26 cellular contexts compared by ENCODE assay signal in the genomic region with DNA sequence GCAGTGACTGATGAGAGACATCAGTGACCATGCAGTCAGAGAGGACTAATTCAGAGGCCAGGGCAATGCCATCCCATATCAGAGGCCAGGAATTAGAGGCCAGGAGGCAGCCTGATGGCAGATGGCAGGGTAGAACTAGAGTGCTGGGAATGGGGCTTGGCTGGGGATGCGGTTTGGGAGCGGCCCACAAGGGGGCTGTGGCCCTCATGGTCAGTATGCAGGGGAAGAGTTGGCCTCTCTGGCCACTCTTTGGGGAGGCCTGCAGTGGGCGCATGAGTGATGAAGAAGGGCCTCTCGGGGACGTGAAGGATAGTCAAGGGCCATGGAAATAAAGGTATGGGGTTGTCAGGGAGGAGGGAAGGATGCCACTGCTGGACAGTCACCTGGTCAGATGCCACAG.
"Had no signal": no experiment of that assay in that cellular context is flagged by ENCODE, and none has a peak within 500 bp of the region (broad histone marks: within the 10 kb centered on the region; RNA-seq: fewer than 3 reads in every experiment).

No MANE protein-coding gene starts in this region.

- H3K4me1 Mint-ChIP-seq: activated naive CD4-positive, alpha-beta T cell treated with anti-CD3 and anti-CD28 coated beads, Interleukin-2, amount 10 ng/mL, durations not matched to agents 7 days and 5 days had no signal

- DNase-seq: activated CD4-positive, alpha-beta T cell treated with anti-CD3 and anti-CD28 coated beads for 1 hour; activated CD4-positive, alpha-beta T cell treated with anti-CD3 and anti-CD28 coated beads, Interleukin-2, amount 50 U/mL, for 4 hours; activated CD8-positive, alpha-beta memory T cell treated with anti-CD3 and anti-CD28 coated beads for 24 hours; activated CD8-positive, alpha-beta memory T cell treated with anti-CD3 and anti-CD28 coated beads, Interleukin-2, amount 50 U/mL, for 48 hours; activated naive CD4-positive, alpha-beta T cell treated with anti-CD3 and anti-CD28 coated beads, Interleukin-2, amount 10 ng/mL, durations not matched to agents 7 days and 5 days; activated T-cell treated with anti-CD3 and anti-CD28 coated beads, Interleukin-2, amount 50 U/mL, for 4 hours; amygdala; dermis blood vessel endothelial cell; effector memory CD4-positive, alpha-beta T cell; glutamatergic neuron; hippocampal formation; left cardiac atrium; nucleus accumbens; right cardiac atrium; stimulated activated CD4-positive, alpha-beta T cell treated with anti-CD3 and anti-CD28 coated beads, Interleukin-12 subunit alpha, Interleukin-12 subunit beta, amount 100 ng/mL, for 4 hours; stimulated activated CD4-positive, alpha-beta T cell treated with anti-CD3 and anti-CD28 coated beads, Interleukin-4, amount 100 ng/mL, for 4 hours; substantia nigra; T-helper 1 cell; thyroid gland; WERI-Rb-1 had no signal

- H3K27me3 Mint-ChIP-seq: activated naive CD4-positive, alpha-beta T cell treated with anti-CD3 and anti-CD28 coated beads, Interleukin-2, amount 10 ng/mL, durations not matched to agents 7 days and 5 days; memory B cell; stimulated activated naive CD8-positive, alpha-beta T cell treated with anti-CD3 and anti-CD28 coated beads, Interleukin-15, Interleukin-2, amounts not matched to agents 100 ng/mL and 50 ng/mL, for 24 hours had no signal

- H2AFZ ChIP-seq: parathyroid adenoma had no signal

- H3K9ac ChIP-seq: parathyroid adenoma had no signal

- H3K27me3 ChIP-seq: thyroid gland had no signal

- H3K27ac Mint-ChIP-seq: activated naive CD4-positive, alpha-beta T cell treated with anti-CD3 and anti-CD28 coated beads, Interleukin-2, amount 10 ng/mL, durations not matched to agents 7 days and 5 days; activated T-helper 2 cell treated with anti-CD3 and anti-CD28 coated beads, Interferon-gamma antibody, Interleukin-2, Interleukin-4, amounts not matched to agents 10 μg/mL and 5 μg/mL and 100 μg/mL, durations not matched to agents 14 hours and 24 hours and 36 hours; memory B cell; stimulated activated naive CD8-positive, alpha-beta T cell treated with anti-CD3 and anti-CD28 coated beads, Interleukin-15, Interleukin-2, amounts not matched to agents 100 ng/mL and 50 ng/mL, for 24 hours had no signal

- H3K4me1 ChIP-seq: parathyroid adenoma, thyroid gland had no signal

- H3K36me3 ChIP-seq: thyroid gland, WERI-Rb-1 had no signal

- H3K9me3 ChIP-seq: thyroid gland had no signal

- H3K4me3 ChIP-seq: thyroid gland had no signal

- H3K4me3 Mint-ChIP-seq: activated naive CD4-positive, alpha-beta T cell treated with anti-CD3 and anti-CD28 coated beads, Interleukin-2, amount 10 ng/mL, durations not matched to agents 7 days and 5 days; activated T-cell treated with anti-CD3 and anti-CD28 coated beads, Interleukin-2, amount 50 U/mL, for 4 hours; memory B cell; nephron; stimulated activated naive CD8-positive, alpha-beta T cell treated with anti-CD3 and anti-CD28 coated beads, Interleukin-15, Interleukin-2, amounts not matched to agents 100 ng/mL and 50 ng/mL, for 24 hours had no signal

- ATAC-seq: activated T-cell treated with anti-CD3 and anti-CD28 coated beads, Interleukin-2, amount 50 U/mL, for 4 hours; esophagus mucosa; left cardiac atrium; right cardiac atrium had no signal

- H3K27ac ChIP-seq: parathyroid adenoma, thyroid gland, WERI-Rb-1 had no signal
